In the genomic region with DNA sequence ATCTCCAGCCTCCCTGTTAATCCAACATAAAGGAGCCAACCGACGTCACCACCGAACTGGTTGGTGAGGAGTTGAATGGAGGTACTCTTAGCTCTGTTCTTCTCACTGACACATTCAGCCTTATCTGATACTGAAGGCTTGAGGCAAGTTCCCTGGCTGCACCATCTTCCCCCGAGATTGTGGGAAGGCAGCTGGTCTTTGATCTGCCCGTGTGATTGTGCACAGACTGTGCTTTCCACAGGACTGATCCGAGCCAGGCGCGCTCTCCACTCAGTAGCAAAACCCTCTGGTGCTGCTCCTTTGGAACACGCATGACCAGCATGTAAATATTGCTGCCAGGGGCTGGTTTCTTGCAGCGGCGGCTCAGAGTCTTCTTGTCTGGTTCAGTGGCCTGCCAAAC, we compare ENCODE assay signal across 1 cellular context.
TF ChIP-seq lines count a peak whose summit lies in the region.

No MANE protein-coding gene starts in this region.

TF ChIP-seq in H1, 55 proteins besides CTCF, POLR2A, EP300 and RAD21:
- TF ChIP-seq SIRT6 (IDR thresholded peaks at IDR 0.05; ENCODE audit: low read length) = no peak
- no peak for TF ChIP-seq GTF2F1 (IDR thresholded peaks at IDR 0.05; ENCODE audit: borderline replicate concordance, low read depth, low read length)
- no peak for TF ChIP-seq CHD2 (IDR thresholded peaks at IDR 0.05; ENCODE audit: low read length)
- no peak for TF ChIP-seq CTBP2 (IDR thresholded peaks at IDR 0.05; ENCODE audit: borderline replicate concordance, insufficient read depth, insufficient read length, low read length)
- no peak for TF ChIP-seq FOSL1 (IDR thresholded peaks at IDR 0.05; ENCODE audit: insufficient read depth, low read depth, low read length)
- TF ChIP-seq PHF8 (conservative IDR thresholded peaks at IDR 0.05; ENCODE audit: low read depth, low read length) = no peak
- no peak for TF ChIP-seq CBX5 (IDR thresholded peaks at IDR 0.05; ENCODE audit: low read depth, low read length)
- TF ChIP-seq SIN3A (conservative IDR thresholded peaks at IDR 0.05 in 1 of 2, IDR thresholded peaks at IDR 0.05 in 1 of 2; ENCODE audit: low read depth in 1 of 2, low read length in 2 of 2) = no peak
- TF ChIP-seq RBBP5 (IDR thresholded peaks at IDR 0.05; ENCODE audit: borderline replicate concordance, low read depth, low read length) = no peak
- TF ChIP-seq, protein P1, sequence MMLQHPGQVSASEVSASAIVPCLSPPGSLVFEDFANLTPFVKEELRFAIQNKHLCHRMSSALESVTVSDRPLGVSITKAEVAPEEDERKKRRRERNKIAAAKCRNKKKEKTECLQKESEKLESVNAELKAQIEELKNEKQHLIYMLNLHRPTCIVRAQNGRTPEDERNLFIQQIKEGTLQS (IDR thresholded peaks at IDR 0.05; ENCODE audit: insufficient read depth, low read depth, low read length) = no peak
- TF ChIP-seq ZNF274 (IDR thresholded peaks at IDR 0.05; ENCODE audit: borderline replicate concordance, extremely low read depth, low read length) = no peak
- TF ChIP-seq, protein P2, sequence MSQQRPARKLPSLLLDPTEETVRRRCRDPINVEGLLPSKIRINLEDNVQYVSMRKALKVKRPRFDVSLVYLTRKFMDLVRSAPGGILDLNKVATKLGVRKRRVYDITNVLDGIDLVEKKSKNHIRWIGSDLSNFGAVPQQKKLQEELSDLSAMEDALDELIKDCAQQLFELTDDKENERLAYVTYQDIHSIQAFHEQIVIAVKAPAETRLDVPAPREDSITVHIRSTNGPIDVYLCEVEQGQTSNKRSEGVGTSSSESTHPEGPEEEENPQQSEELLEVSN (IDR thresholded peaks at IDR 0.05) = no peak
- no peak for TF ChIP-seq KDM5A (IDR thresholded peaks at IDR 0.05; ENCODE audit: low read length)
- TF ChIP-seq GABPA (IDR thresholded peaks at IDR 0.05; ENCODE audit: borderline replicate concordance, insufficient read depth, low read length) = no peak
- no peak for TF ChIP-seq TCF12 (IDR thresholded peaks at IDR 0.05; ENCODE audit: low read depth, low read length)
- no peak for TF ChIP-seq JUND (IDR thresholded peaks at IDR 0.05; ENCODE audit: low read length)
